8 cellular contexts compared by ENCODE assay signal in the genomic region with DNA sequence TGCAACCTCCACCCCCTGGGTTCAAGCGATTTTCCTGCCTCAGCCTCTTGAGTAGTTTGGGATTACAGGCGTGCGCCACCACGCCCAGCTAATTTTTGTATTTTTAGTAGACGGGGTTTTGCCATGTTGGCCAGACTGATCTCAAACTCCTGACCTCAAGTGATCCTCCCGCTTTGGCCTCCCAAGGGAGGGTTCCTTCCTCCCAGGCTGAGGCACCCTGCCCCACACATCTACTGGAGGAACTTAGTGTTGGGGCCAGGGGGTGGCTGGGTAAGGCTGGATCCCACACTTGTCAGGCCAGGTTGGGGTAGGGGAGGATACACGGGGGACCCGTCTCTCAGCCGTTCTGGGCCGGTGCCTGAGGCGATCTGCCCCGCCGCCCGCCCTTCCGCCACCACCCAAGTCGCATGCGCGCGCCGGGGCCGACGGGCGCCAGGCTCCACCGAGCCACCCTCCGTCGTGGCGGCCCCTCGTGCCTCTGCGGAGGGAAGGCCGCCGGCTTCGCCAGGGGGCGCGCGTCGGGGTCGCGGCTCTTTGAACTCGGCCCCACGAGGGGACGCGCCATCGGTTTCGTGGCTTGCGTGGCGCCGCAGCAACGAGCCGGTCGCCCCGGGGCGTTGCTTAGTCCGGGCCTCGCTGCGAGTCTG. TPM values are rescaled to one million over a fixed set of nuclear protein-coding genes. Genes with fewer than 3 reads are reported as not detected.
DNase-seq lines count a peak whose midpoint lies in the region; ATAC-seq and TF ChIP-seq lines count a peak whose summit lies in the region.

No MANE protein-coding gene starts in this region.

- intact Hi-C loops in left ventricle myocardium inferior (cut with micrococcal nuclease): no loop called here
- intact Hi-C loops in sciatic nerve (cut with DNase I): loop anchor here (5.0 kb wide), 1 partner anchor 131 kb away; no protein-coding TSS in a partner anchor

- peak; percentile 18 for ATAC-seq in HG02588 (IDR thresholded peaks at IDR 0.05; ENCODE audit: unreplicated experiment)
- peak; percentile 46 for ATAC-seq in sciatic nerve

- H3K4me3 ChIP-seq in GM12865 (ENCODE audit: low read depth, low read length): peak overlapping the region; percentile 81
- H3K4me3 ChIP-seq in left ventricle myocardium inferior: peak overlapping the region; percentile 73

- no peaks in the 10 kb centered on the region for H3K36me3 ChIP-seq in left ventricle myocardium inferior

- no peaks in the 10 kb centered on the region for H3K27me3 ChIP-seq in left ventricle myocardium inferior (ENCODE audit: low read depth)

- TF ChIP-seq CTCF in GM12865 (IDR thresholded peaks at IDR 0.05; ENCODE audit: insufficient read depth, low read depth, low read length, missing control alignments): peak; percentile 8
- no peak for TF ChIP-seq CTCF in left ventricle myocardium inferior (IDR thresholded peaks at IDR 0.05; ENCODE audit: borderline replicate concordance)

- peaks cover 43% of the 10 kb centered on the region for H3K4me1 ChIP-seq in left ventricle myocardium inferior

- H3K9me3 ChIP-seq in left ventricle myocardium inferior (replicated peaks): no peaks in the 10 kb centered on the region

- peak overlapping the region; percentile 94 for H3K27ac ChIP-seq in left ventricle myocardium inferior (replicated peaks)

- DNase-seq in AG08396 (ENCODE audit: low spot score) (peak; percentile 62), GM12865 (ENCODE audit: low read depth) (peak; percentile 88), NCI-H1105 (lab: John Stamatoyannopoulos, UW) (peak; percentile 35), left ventricle myocardium inferior (peak; percentile 64), sciatic nerve (ENCODE audit: low spot score) (no peak), 8988T (no peak)
- DNase-seq in activated gamma-delta T cell treated with anti-CD3 and anti-CD28 coated beads, Interleukin-2, amount 50 U/mL, for 16 hours (ENCODE audit: low read depth): peak; percentile 64

RNA-seq across cellular contexts. Expression of a gene that starts 15.9 kb away (rescaled TPM):
- total RNA-seq in left ventricle myocardium inferior (1.1 TPM), sciatic nerve (1.6 TPM)

RNA-seq across cellular contexts. Expression of a gene that starts 23.3 kb away (rescaled TPM):
- 57.1 TPM for total RNA-seq in left ventricle myocardium inferior
- 18.5 TPM for total RNA-seq in sciatic nerve

RNA-seq across cellular contexts. Expression of a gene that starts 53.8 kb away (rescaled TPM):
- 61.0 TPM for total RNA-seq in left ventricle myocardium inferior
- 131 TPM for total RNA-seq in sciatic nerve

Comparison
In these comparisons a context has a peak if more than half of its experiments do, and no peak if none do; other contexts are left out.
1. DNase-seq: peak in AG08396 (single experiment), GM12865 (single experiment), NCI-H1105 (single experiment), activated gamma-delta T cell treated with anti-CD3 and anti-CD28 coated beads, Interleukin-2, amount 50 U/mL, for 16 hours (single experiment) and left ventricle myocardium inferior (single experiment); none in sciatic nerve (single experiment) and 8988T (single experiment).